In genomic region chr1:228151170-228151513, GRCh38 we compare ENCODE assay signal across 12 cellular contexts. TPM values are rescaled to one million over a fixed set of nuclear protein-coding genes. Genes with fewer than 3 reads are reported as not detected.
DNase-seq lines count a peak whose midpoint lies in the region; ATAC-seq, FAIRE-seq and TF ChIP-seq lines count a peak whose summit lies in the region.
"Had no signal": no experiment of that assay in that cellular context is flagged by ENCODE, and none has a peak within 500 bp of the region (broad histone marks: within the 10 kb centered on the region; RNA-seq: fewer than 3 reads in every experiment).

No MANE protein-coding gene starts in this region.

- no peak for TF ChIP-seq POLR2A in HepG2 (IDR thresholded peaks at IDR 0.05; ENCODE audit: insufficient read depth in 1 of 2, low read depth in 2 of 2, low read length in 2 of 2)
- no peak for TF ChIP-seq POLR2A in right lobe of liver (IDR thresholded peaks at IDR 0.05)
- no peak for TF ChIP-seq POLR2A in esophagus muscularis mucosa (IDR thresholded peaks at IDR 0.05; ENCODE audit: low read depth)

- H3K36me3 ChIP-seq in HepG2 (replicated peaks in 1 of 2; ENCODE audit: control insufficient read depth in 1 of 2, insufficient read depth in 2 of 2, low read length in 2 of 2) (peaks cover 0 to 7% of the 10 kb centered on the region in 2 experiments; a peak in 2 of 5 replicates), right lobe of liver (peaks cover 0 to 9% (median under 1%) of the 10 kb centered on the region in 4 donors), esophagus muscularis mucosa (peaks cover 3 to 35% (median 31%) of the 10 kb centered on the region in 4 donors), neuronal stem cell (replicated peaks in 1 of 2; ENCODE audit: control insufficient read depth in 2 of 2, insufficient read depth in 2 of 2, low read length in 2 of 2) (peaks cover 0 to 28% of the 10 kb centered on the region in 2 donors)

- H3K9ac ChIP-seq in HepG2 (ENCODE audit: insufficient read depth, low read depth, low read length) (peak overlapping the region; percentile 77), neuronal stem cell (ENCODE audit: low read depth, low read length, poor library complexity) (peak overlapping the region; percentile 74)

- 0 out of 2 replicates have a peak, but pooled peaks cover under 1% of the 10 kb centered on the region for H4K20me1 ChIP-seq in HepG2 (ENCODE audit: insufficient read depth, low read length)

- intact Hi-C loops in HepG2 (cut with micrococcal nuclease; ENCODE audit: unreplicated experiment) (no loop called here), right lobe of liver (cut with DNase I) (no loop called here), esophagus muscularis mucosa (cut with DNase I) (no loop called here)

- peak overlapping the region; percentile 58 for H3K14ac ChIP-seq in neuronal stem cell (ENCODE audit: low read length)

- DNase-seq in HepG2 (ENCODE audit: low spot score) (no peak), right lobe of liver (no peak), esophagus muscularis mucosa (ENCODE audit: extremely low spot score) (no peak), neuronal stem cell (ENCODE audit: low spot score) (no peak), SIG-M5 (lab: John Stamatoyannopoulos, UW) (no peak), NCI-H1048 (lab: John Stamatoyannopoulos, UW) (no peak)
- DNase-seq: mesendoderm; stimulated activated naive CD4-positive, alpha-beta T cell had no signal

- no TSS peak for BruUV-seq in HepG2 (replicated peaks; lab: Mats Ljungman, UMichigan)

- no peak overlapping the region for H2BK12ac ChIP-seq in neuronal stem cell (ENCODE audit: low read length)

- H3K27ac ChIP-seq in HepG2 (ENCODE audit: extremely low read length, insufficient read depth, low read length) = peak overlapping the region; percentile 73
- H3K27ac ChIP-seq in right lobe of liver = no peak overlapping the region
- peak overlapping the region; percentile 85 to 95 (median 90) for H3K27ac ChIP-seq in esophagus muscularis mucosa (replicated peaks in 1 of 4)
- H3K27ac ChIP-seq in neuronal stem cell (replicated peaks; ENCODE audit: low read length) = no peak overlapping the region

- H3K9me3 ChIP-seq in HepG2 (ENCODE audit: low read length) (no peaks in the 10 kb centered on the region), right lobe of liver (no peaks in the 10 kb centered on the region), esophagus muscularis mucosa (no peaks in the 10 kb centered on the region), neuronal stem cell (replicated peaks in 1 of 2; ENCODE audit: control insufficient read depth in 2 of 2, insufficient read depth in 1 of 2, low read depth in 1 of 2, low read length in 2 of 2) (no peaks in the 10 kb centered on the region)

- in situ Hi-C loops in HepG2 (cut with HindIII; ENCODE audit: extremely low pct_ligation_motif_present, low pct_unique_long_range_greater_than_20kb) = no loop called here

- no peak overlapping the region for H2BK5ac ChIP-seq in neuronal stem cell (ENCODE audit: low read length)

- peaks cover 34% of the 10 kb centered on the region for H3K4me1 ChIP-seq in HepG2 (ENCODE audit: insufficient read depth, low read length)
- H3K4me1 ChIP-seq in right lobe of liver = no peaks in the 10 kb centered on the region
- peaks cover 46 to 67% (median 60%) of the 10 kb centered on the region in 4 donors for H3K4me1 ChIP-seq in esophagus muscularis mucosa
- H3K4me1 ChIP-seq in neuronal stem cell (ENCODE audit: control insufficient read depth in 2 of 2, insufficient read depth in 1 of 2, low read depth in 1 of 2, low read length in 2 of 2) = peaks cover 9 to 19% of the 10 kb centered on the region in 2 donors

- peak overlapping the region; percentile 86 for H2AK5ac ChIP-seq in neuronal stem cell (ENCODE audit: low read depth, low read length)

- TF ChIP-seq EP300 in HepG2 (IDR thresholded peaks at IDR 0.05; ENCODE audit: low read depth in 2 of 2, low read length in 2 of 2) (no peak), HepG2 (CRISPR knock-in tag; IDR thresholded peaks at IDR 0.05; ENCODE audit: borderline replicate concordance) (no peak), esophagus muscularis mucosa (IDR thresholded peaks at IDR 0.05) (no peak)

- H2BK120ac ChIP-seq in neuronal stem cell (ENCODE audit: low read depth, low read length) = no peak overlapping the region

- H3K23ac ChIP-seq in neuronal stem cell (ENCODE audit: low read depth, low read length, poor library complexity) = peak overlapping the region; percentile 20

- H3K4me3 ChIP-seq in HepG2 (replicated peaks in 1 of 3; ENCODE audit: insufficient read depth in 1 of 3, low read depth in 2 of 3, low read length in 3 of 3) (peak overlapping the region; percentile 54 to 78 (median 63); a peak in 5 of 6 replicates), right lobe of liver (no peak overlapping the region), esophagus muscularis mucosa (peak overlapping the region; percentile 44 to 57 (median 49)), neuronal stem cell (ENCODE audit: low read length in 2 of 2) (no peak overlapping the region)

- FAIRE-seq in HepG2 (lab: Jason Lieb, UNC) = no peak
- FAIRE-seq: bronchial epithelial cell, G401.6 had no signal

- peak overlapping the region; percentile 0 for H4K8ac ChIP-seq in neuronal stem cell (ENCODE audit: low read depth, low read length)

- H3K79me1 ChIP-seq in neuronal stem cell (ENCODE audit: low read depth, low read length) = peaks cover 6% of the 10 kb centered on the region

- H3K4me2 ChIP-seq in HepG2 (ENCODE audit: low read depth, low read length) (peak overlapping the region; percentile 96), neuronal stem cell (ENCODE audit: insufficient read depth, low read length, poor library complexity, severe bottlenecking) (no peak overlapping the region)

- H3K4ac ChIP-seq in neuronal stem cell (ENCODE audit: low read length) = no peak overlapping the region

- peaks cover 10% of the 10 kb centered on the region for H3K79me2 ChIP-seq in HepG2 (ENCODE audit: insufficient read depth, low read length)

- H3K27me3 ChIP-seq in HepG2 (ENCODE audit: control insufficient read depth in 1 of 2, insufficient read depth in 2 of 2, low read length in 2 of 2) = no peaks in the 10 kb centered on the region
- H3K27me3 ChIP-seq in right lobe of liver = no peaks in the 10 kb centered on the region
- H3K27me3 ChIP-seq in esophagus muscularis mucosa = no peaks in the 10 kb centered on the region
- no peaks in the 10 kb centered on the region for H3K27me3 ChIP-seq in neuronal stem cell (ENCODE audit: control insufficient read depth in 3 of 3, insufficient read depth in 3 of 3, low read depth in 1 of 3, low read length in 3 of 3)

- no peak overlapping the region for H3K18ac ChIP-seq in neuronal stem cell (ENCODE audit: low read length)

- WGBS in HepG2 (ENCODE audit: low lambda C conversion rate) = 47% methylated on average over 5 of the region's 6 CpGs
- WGBS in right lobe of liver (ENCODE audit: insufficient coverage, low coverage, low lambda C conversion rate, missing lambda C conversion rate) = 60% methylated on average over 1 of the region's 6 CpGs
- 47% methylated on average over 5 of the region's 6 CpGs for WGBS in esophagus muscularis mucosa
- no CpG with 5 or more reads among the region's 6 CpGs for WGBS in neuronal stem cell (ENCODE audit: extremely low coverage in 2 of 2, insufficient read length in 2 of 2, insufficient replicate concordance in 1 of 2), 2 donors

- ATAC-seq in HepG2 (peak; percentile 2; the same call in 2 of the 3 replicates), right lobe of liver (no peak), GM18502 (IDR thresholded peaks at IDR 0.05; ENCODE audit: poor library complexity, unreplicated experiment) (no peak), GM21717 (IDR thresholded peaks at IDR 0.05; ENCODE audit: unreplicated experiment) (no peak)

- H2BK15ac ChIP-seq in neuronal stem cell (ENCODE audit: low read length) = no peak overlapping the region

- no peak for TF ChIP-seq RAD21 in HepG2 (CRISPR knock-in tag; IDR thresholded peaks at IDR 0.05)

- H2AFZ ChIP-seq in HepG2 (ENCODE audit: low read length) (no peak overlapping the region), neuronal stem cell (ENCODE audit: low read length) (no peak overlapping the region)

- POLR2A ChIA-PET in HepG2 (lab: Yijun Ruan, JAX) = interaction anchor here (1.0 to 7.9 kb wide), 5 partner anchors 9 to 41 kb away, joined by 3 to 72 read pairs (median 11); partner anchors contain the start of genes GUK1 and IBA57

- TF ChIP-seq CTCF in HepG2 (CRISPR knock-in tag; IDR thresholded peaks at IDR 0.05) (no peak), right lobe of liver (IDR thresholded peaks at IDR 0.05) (no peak), esophagus muscularis mucosa (IDR thresholded peaks at IDR 0.05) (no peak)

- H4K91ac ChIP-seq in neuronal stem cell (ENCODE audit: low read depth, low read length, poor library complexity) = peak overlapping the region; percentile 92

- CTCF ChIA-PET in HepG2 (lab: Yijun Ruan, JAX; ENCODE audit: low intra/inter-chr PET ratio, low total read pairs) = no interaction called here

RNA-seq across cellular contexts. Expression of gene GJC2, which starts 1.4 kb away (rescaled TPM):
- 1.6 and 3.8 TPM in 2 replicates for total RNA-seq in HepG2 (2016; rRNA removed; fragmentation: Illumina TruSeq; extraction: Trizol)
- total RNA-seq in HepG2 (2016; cell fraction: cytosol; rRNA removed; fragmentation: Illumina TruSeq; extraction: Trizol; ENCODE audit: low read depth) = 0.79 and 1.0 TPM in 2 replicates
- 1.5 and 3.8 TPM in 2 replicates for total RNA-seq in HepG2 (2016; cell fraction: insoluble cytoplasmic fraction; rRNA removed; fragmentation: Illumina TruSeq; extraction: Trizol)
- total RNA-seq in HepG2 (2016; cell fraction: membrane; rRNA removed; fragmentation: Illumina TruSeq; extraction: Trizol) = 1.4 and 2.0 TPM in 2 replicates
- 2.3 and 2.4 TPM in 2 replicates for total RNA-seq in HepG2 (2016; cell fraction: nucleus; rRNA removed; fragmentation: Illumina TruSeq; extraction: Trizol)
- 1.6 and 2.5 TPM in 2 replicates for polyA plus RNA-seq in HepG2 (2011; rRNA removed)
- polyA plus RNA-seq in HepG2 (2011; cell fraction: cytosol; rRNA removed) = 1.4 and 3.3 TPM in 2 replicates
- polyA plus RNA-seq in HepG2 (2011; cell fraction: nucleus; rRNA removed) = 3.1 and 3.8 TPM in 2 replicates
- 2.5 and 2.9 TPM in 2 replicates for polyA plus RNA-seq in HepG2 (2012)
- polyA plus RNA-seq in HepG2 (2016; cell fraction: cytosol; fragmentation: Illumina TruSeq; extraction: Trizol; ENCODE audit: low read depth) = 0.48 and 0.51 TPM in 2 replicates
- 1.7 and 1.8 TPM in 2 replicates for polyA plus RNA-seq in HepG2 (2016; cell fraction: insoluble cytoplasmic fraction; fragmentation: Illumina TruSeq; extraction: Trizol; ENCODE audit: low read depth)
- polyA plus RNA-seq in HepG2 (2016; cell fraction: membrane; fragmentation: Illumina TruSeq; extraction: Trizol; ENCODE audit: low read depth) = 1.2 and 1.3 TPM in 2 replicates
- polyA plus RNA-seq in HepG2 (2016; cell fraction: nucleus; fragmentation: Illumina TruSeq; extraction: Trizol; ENCODE audit: insufficient read depth, low read depth) = 3.1 and 3.7 TPM in 2 replicates
- 0.65 and 7.9 TPM in 2 replicates for polyA minus RNA-seq in HepG2 (2011; rRNA and poly(A)+ RNA removed; ENCODE audit: low replicate concordance)
- polyA minus RNA-seq in HepG2 (2011; cell fraction: cytosol; rRNA and poly(A)+ RNA removed) = 2.4 and 5.1 TPM in 2 replicates
- 2.4 and 2.7 TPM in 2 replicates for polyA minus RNA-seq in HepG2 (2011; cell fraction: nucleus; rRNA and poly(A)+ RNA removed)
- under 1 TPM in 5 of 6 experiments, not detected in 1; 0.12 to 0.44 (median 0.16) TPM for total RNA-seq in right lobe of liver
- total RNA-seq in esophagus muscularis mucosa = 10 to 100 TPM in 1 of 4 donors, 1 to 10 TPM in 3; 6.0 to 11.3 (median 7.8) TPM
- 0.24 TPM for polyA plus RNA-seq in neuronal stem cell (2013, experiment 1 of 2)
- 0.17 TPM for polyA plus RNA-seq in neuronal stem cell (2013, experiment 2 of 2)

RNA-seq across cellular contexts. Expression of gene GUK1, which starts 11.1 kb away (rescaled TPM):
- total RNA-seq in HepG2 (2016; rRNA removed; fragmentation: Illumina TruSeq; extraction: Trizol) = 82.7 and 116 TPM in 2 replicates
- 772 and 776 TPM in 2 replicates for total RNA-seq in HepG2 (2016; cell fraction: cytosol; rRNA removed; fragmentation: Illumina TruSeq; extraction: Trizol; ENCODE audit: low read depth)
- 78.9 and 120 TPM in 2 replicates for total RNA-seq in HepG2 (2016; cell fraction: insoluble cytoplasmic fraction; rRNA removed; fragmentation: Illumina TruSeq; extraction: Trizol)
- 448 and 476 TPM in 2 replicates for total RNA-seq in HepG2 (2016; cell fraction: membrane; rRNA removed; fragmentation: Illumina TruSeq; extraction: Trizol)
- total RNA-seq in HepG2 (2016; cell fraction: nucleus; rRNA removed; fragmentation: Illumina TruSeq; extraction: Trizol) = 51.4 and 56.9 TPM in 2 replicates
- polyA plus RNA-seq in HepG2 (2011; rRNA removed) = 154 and 205 TPM in 2 replicates
- 228 and 301 TPM in 2 replicates for polyA plus RNA-seq in HepG2 (2011; cell fraction: cytosol; rRNA removed)
- 387 and 492 TPM in 2 replicates for polyA plus RNA-seq in HepG2 (2011; cell fraction: nucleus; rRNA removed)
- 58.4 and 85.4 TPM in 2 replicates for polyA plus RNA-seq in HepG2 (2012)
- polyA plus RNA-seq in HepG2 (2016; cell fraction: cytosol; fragmentation: Illumina TruSeq; extraction: Trizol; ENCODE audit: low read depth) = 764 and 775 TPM in 2 replicates
- 78.9 and 87.4 TPM in 2 replicates for polyA plus RNA-seq in HepG2 (2016; cell fraction: insoluble cytoplasmic fraction; fragmentation: Illumina TruSeq; extraction: Trizol; ENCODE audit: low read depth)
- 402 and 423 TPM in 2 replicates for polyA plus RNA-seq in HepG2 (2016; cell fraction: membrane; fragmentation: Illumina TruSeq; extraction: Trizol; ENCODE audit: low read depth)
- polyA plus RNA-seq in HepG2 (2016; cell fraction: nucleus; fragmentation: Illumina TruSeq; extraction: Trizol; ENCODE audit: insufficient read depth, low read depth) = 119 and 120 TPM in 2 replicates
- polyA minus RNA-seq in HepG2 (2011; rRNA and poly(A)+ RNA removed; ENCODE audit: low replicate concordance) = 81.2 and 86.5 TPM in 2 replicates
- 31.2 and 41.7 TPM in 2 replicates for polyA minus RNA-seq in HepG2 (2011; cell fraction: cytosol; rRNA and poly(A)+ RNA removed)
- polyA minus RNA-seq in HepG2 (2011; cell fraction: nucleus; rRNA and poly(A)+ RNA removed) = 52.1 and 60.5 TPM in 2 replicates
- 100 to 1,000 TPM in 4 of 6 experiments, 10 to 100 TPM in 2; 78.0 to 235 (median 108) TPM for total RNA-seq in right lobe of liver
- 100 to 1,000 TPM; 292 to 354 (median 305) TPM for total RNA-seq in esophagus muscularis mucosa
- 106 TPM for polyA plus RNA-seq in neuronal stem cell (2013, experiment 1 of 2)
- polyA plus RNA-seq in neuronal stem cell (2013, experiment 2 of 2) = 98.6 TPM

RNA-seq across cellular contexts. Expression of gene IBA57, which starts 14.5 kb away (rescaled TPM):
- total RNA-seq in HepG2 (2016; rRNA removed; fragmentation: Illumina TruSeq; extraction: Trizol) (9.7 and 10.2 TPM in 2 replicates), right lobe of liver (1 to 10 TPM; 5.1 to 8.0 (median 6.1) TPM), esophagus muscularis mucosa (10 to 100 TPM in 1 of 4 donors, 1 to 10 TPM in 3; 3.7 to 11.8 (median 6.6) TPM)
- total RNA-seq in HepG2 (2016; cell fraction: cytosol; rRNA removed; fragmentation: Illumina TruSeq; extraction: Trizol; ENCODE audit: low read depth) = 0.81 and 1.6 TPM in 2 replicates
- total RNA-seq in HepG2 (2016; cell fraction: insoluble cytoplasmic fraction; rRNA removed; fragmentation: Illumina TruSeq; extraction: Trizol) = 8.3 and 9.2 TPM in 2 replicates
- total RNA-seq in HepG2 (2016; cell fraction: membrane; rRNA removed; fragmentation: Illumina TruSeq; extraction: Trizol) = 2.3 and 3.6 TPM in 2 replicates
- 3.8 and 4.7 TPM in 2 replicates for total RNA-seq in HepG2 (2016; cell fraction: nucleus; rRNA removed; fragmentation: Illumina TruSeq; extraction: Trizol)
- 2.3 and 4.2 TPM in 2 replicates for polyA plus RNA-seq in HepG2 (2011; rRNA removed)
- 1.7 and 3.8 TPM in 2 replicates for polyA plus RNA-seq in HepG2 (2011; cell fraction: cytosol; rRNA removed)
- polyA plus RNA-seq in HepG2 (2011; cell fraction: nucleus; rRNA removed) = 3.6 and 5.6 TPM in 2 replicates
- polyA plus RNA-seq in HepG2 (2012) = 2.1 and 2.8 TPM in 2 replicates
- polyA plus RNA-seq in HepG2 (2016; cell fraction: cytosol; fragmentation: Illumina TruSeq; extraction: Trizol; ENCODE audit: low read depth) = 0.59 and 1.2 TPM in 2 replicates
- polyA plus RNA-seq in HepG2 (2016; cell fraction: insoluble cytoplasmic fraction; fragmentation: Illumina TruSeq; extraction: Trizol; ENCODE audit: low read depth) = 7.5 and 7.6 TPM in 2 replicates
- polyA plus RNA-seq in HepG2 (2016; cell fraction: membrane; fragmentation: Illumina TruSeq; extraction: Trizol; ENCODE audit: low read depth) = 2.2 and 2.3 TPM in 2 replicates
- 4.3 and 5.9 TPM in 2 replicates for polyA plus RNA-seq in HepG2 (2016; cell fraction: nucleus; fragmentation: Illumina TruSeq; extraction: Trizol; ENCODE audit: insufficient read depth, low read depth)
- polyA minus RNA-seq in HepG2 (2011; rRNA and poly(A)+ RNA removed; ENCODE audit: low replicate concordance) = 2.7 and 11.4 TPM in 2 replicates
- polyA minus RNA-seq in HepG2 (2011; cell fraction: cytosol; rRNA and poly(A)+ RNA removed) = 3.1 and 4.6 TPM in 2 replicates
- polyA minus RNA-seq in HepG2 (2011; cell fraction: nucleus; rRNA and poly(A)+ RNA removed) = 3.7 and 5.7 TPM in 2 replicates
- polyA plus RNA-seq in neuronal stem cell (2013, experiment 1 of 2) = 1.3 TPM
- polyA plus RNA-seq in neuronal stem cell (2013, experiment 2 of 2) = 1.4 TPM

RNA-seq across cellular contexts. Expression of gene MRPL55, which starts 42.0 kb away (rescaled TPM):
- total RNA-seq in HepG2 (2016; rRNA removed; fragmentation: Illumina TruSeq; extraction: Trizol) (92.9 and 97.9 TPM in 2 replicates), right lobe of liver (10 to 100 TPM; 24.2 to 75.9 (median 38.0) TPM), esophagus muscularis mucosa (10 to 100 TPM; 52.3 to 64.9 (median 60.1) TPM)
- total RNA-seq in HepG2 (2016; cell fraction: cytosol; rRNA removed; fragmentation: Illumina TruSeq; extraction: Trizol; ENCODE audit: low read depth) = 49.0 and 60.3 TPM in 2 replicates
- total RNA-seq in HepG2 (2016; cell fraction: insoluble cytoplasmic fraction; rRNA removed; fragmentation: Illumina TruSeq; extraction: Trizol) = 86.6 and 104 TPM in 2 replicates
- 54.0 and 72.4 TPM in 2 replicates for total RNA-seq in HepG2 (2016; cell fraction: membrane; rRNA removed; fragmentation: Illumina TruSeq; extraction: Trizol)
- total RNA-seq in HepG2 (2016; cell fraction: nucleus; rRNA removed; fragmentation: Illumina TruSeq; extraction: Trizol) = 52.4 and 56.0 TPM in 2 replicates
- 58.6 and 74.8 TPM in 2 replicates for polyA plus RNA-seq in HepG2 (2011; rRNA removed)
- polyA plus RNA-seq in HepG2 (2011; cell fraction: cytosol; rRNA removed) = 43.3 and 107 TPM in 2 replicates
- 195 and 229 TPM in 2 replicates for polyA plus RNA-seq in HepG2 (2011; cell fraction: nucleus; rRNA removed)
- polyA plus RNA-seq in HepG2 (2012) = 31.6 and 40.6 TPM in 2 replicates
- polyA plus RNA-seq in HepG2 (2016; cell fraction: cytosol; fragmentation: Illumina TruSeq; extraction: Trizol; ENCODE audit: low read depth) = 37.6 and 50.2 TPM in 2 replicates
- 96.5 and 99.2 TPM in 2 replicates for polyA plus RNA-seq in HepG2 (2016; cell fraction: insoluble cytoplasmic fraction; fragmentation: Illumina TruSeq; extraction: Trizol; ENCODE audit: low read depth)
- 41.3 and 57.8 TPM in 2 replicates for polyA plus RNA-seq in HepG2 (2016; cell fraction: membrane; fragmentation: Illumina TruSeq; extraction: Trizol; ENCODE audit: low read depth)
- 81.1 and 106 TPM in 2 replicates for polyA plus RNA-seq in HepG2 (2016; cell fraction: nucleus; fragmentation: Illumina TruSeq; extraction: Trizol; ENCODE audit: insufficient read depth, low read depth)
- 52.6 and 85.2 TPM in 2 replicates for polyA minus RNA-seq in HepG2 (2011; rRNA and poly(A)+ RNA removed; ENCODE audit: low replicate concordance)
- 25.1 and 31.5 TPM in 2 replicates for polyA minus RNA-seq in HepG2 (2011; cell fraction: cytosol; rRNA and poly(A)+ RNA removed)
- polyA minus RNA-seq in HepG2 (2011; cell fraction: nucleus; rRNA and poly(A)+ RNA removed) = 29.2 and 32.2 TPM in 2 replicates
- polyA plus RNA-seq in neuronal stem cell (2013, experiment 1 of 2) = 69.3 TPM
- 63.2 TPM for polyA plus RNA-seq in neuronal stem cell (2013, experiment 2 of 2)

RNA-seq across cellular contexts. Expression of gene C1orf35, which starts 48.0 kb away (rescaled TPM):
- total RNA-seq in HepG2 (2016; rRNA removed; fragmentation: Illumina TruSeq; extraction: Trizol) (14.2 and 19.3 TPM in 2 replicates), right lobe of liver (1 to 10 TPM; 3.4 to 6.3 (median 5.2) TPM), esophagus muscularis mucosa (10 to 100 TPM; 11.2 to 24.3 (median 11.9) TPM)
- total RNA-seq in HepG2 (2016; cell fraction: cytosol; rRNA removed; fragmentation: Illumina TruSeq; extraction: Trizol; ENCODE audit: low read depth) = 3.6 and 3.9 TPM in 2 replicates
- total RNA-seq in HepG2 (2016; cell fraction: insoluble cytoplasmic fraction; rRNA removed; fragmentation: Illumina TruSeq; extraction: Trizol) = 12.7 and 19.3 TPM in 2 replicates
- total RNA-seq in HepG2 (2016; cell fraction: membrane; rRNA removed; fragmentation: Illumina TruSeq; extraction: Trizol) = 5.2 and 7.7 TPM in 2 replicates
- total RNA-seq in HepG2 (2016; cell fraction: nucleus; rRNA removed; fragmentation: Illumina TruSeq; extraction: Trizol) = 10.2 and 14.8 TPM in 2 replicates
- polyA plus RNA-seq in HepG2 (2011; rRNA removed) = 8.1 and 8.8 TPM in 2 replicates
- polyA plus RNA-seq in HepG2 (2011; cell fraction: cytosol; rRNA removed) = 5.5 and 9.0 TPM in 2 replicates
- 34.5 and 36.2 TPM in 2 replicates for polyA plus RNA-seq in HepG2 (2011; cell fraction: nucleus; rRNA removed)
- 6.8 and 7.0 TPM in 2 replicates for polyA plus RNA-seq in HepG2 (2012)
- polyA plus RNA-seq in HepG2 (2016; cell fraction: cytosol; fragmentation: Illumina TruSeq; extraction: Trizol; ENCODE audit: low read depth) = 2.9 and 3.3 TPM in 2 replicates
- 14.4 and 15.4 TPM in 2 replicates for polyA plus RNA-seq in HepG2 (2016; cell fraction: insoluble cytoplasmic fraction; fragmentation: Illumina TruSeq; extraction: Trizol; ENCODE audit: low read depth)
- polyA plus RNA-seq in HepG2 (2016; cell fraction: membrane; fragmentation: Illumina TruSeq; extraction: Trizol; ENCODE audit: low read depth) = 4.2 TPM in 2 replicates
- polyA plus RNA-seq in HepG2 (2016; cell fraction: nucleus; fragmentation: Illumina TruSeq; extraction: Trizol; ENCODE audit: insufficient read depth, low read depth) = 35.0 and 36.9 TPM in 2 replicates
- 3.9 and 4.2 TPM in 2 replicates for polyA minus RNA-seq in HepG2 (2011; rRNA and poly(A)+ RNA removed; ENCODE audit: low replicate concordance)
- polyA minus RNA-seq in HepG2 (2011; cell fraction: cytosol; rRNA and poly(A)+ RNA removed) = 1.2 and 2.6 TPM in 2 replicates
- 2.7 and 3.4 TPM in 2 replicates for polyA minus RNA-seq in HepG2 (2011; cell fraction: nucleus; rRNA and poly(A)+ RNA removed)
- 28.9 TPM for polyA plus RNA-seq in neuronal stem cell (2013, experiment 1 of 2)
- 28.4 TPM for polyA plus RNA-seq in neuronal stem cell (2013, experiment 2 of 2)

Comparison
In these comparisons a context has a peak if more than half of its experiments do, and no peak if none do; other contexts are left out.
1. H3K27ac ChIP-seq: peak in HepG2 (single experiment) and esophagus muscularis mucosa (4 of 4); none in right lobe of liver (0 of 3) and neuronal stem cell (single experiment).
2. H3K4me3 ChIP-seq: peak in HepG2 (3 of 3) and esophagus muscularis mucosa (4 of 4); none in right lobe of liver (0 of 3) and neuronal stem cell (0 of 2).